Comparison of ENCODE assay signal across 1 cellular context in the genomic region with DNA sequence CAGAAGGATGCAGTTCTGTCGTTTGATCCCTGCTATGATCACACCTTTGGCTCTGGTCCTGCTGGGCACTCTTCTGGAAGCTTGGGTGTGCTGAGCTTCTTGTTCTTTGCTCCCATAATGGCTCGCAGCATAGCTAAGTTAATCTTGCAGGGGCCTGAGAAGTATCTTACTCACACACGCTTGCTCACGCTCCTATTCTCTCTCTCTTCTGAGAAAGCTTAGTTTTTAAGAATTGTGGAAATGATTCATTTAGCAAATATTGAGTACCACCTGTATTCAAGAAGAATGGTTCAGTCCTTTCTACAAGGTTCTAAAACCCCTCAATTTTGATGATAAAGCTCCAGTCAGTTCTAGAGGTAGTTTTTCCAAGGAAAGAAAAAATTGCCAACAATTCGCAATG.
TF ChIP-seq lines count a peak whose summit lies in the region.

No MANE protein-coding gene starts in this region.

TF ChIP-seq in GM23338, 12 proteins besides CTCF, POLR2A, EP300 and RAD21 (continued from another document):
- TF ChIP-seq, protein P1, sequence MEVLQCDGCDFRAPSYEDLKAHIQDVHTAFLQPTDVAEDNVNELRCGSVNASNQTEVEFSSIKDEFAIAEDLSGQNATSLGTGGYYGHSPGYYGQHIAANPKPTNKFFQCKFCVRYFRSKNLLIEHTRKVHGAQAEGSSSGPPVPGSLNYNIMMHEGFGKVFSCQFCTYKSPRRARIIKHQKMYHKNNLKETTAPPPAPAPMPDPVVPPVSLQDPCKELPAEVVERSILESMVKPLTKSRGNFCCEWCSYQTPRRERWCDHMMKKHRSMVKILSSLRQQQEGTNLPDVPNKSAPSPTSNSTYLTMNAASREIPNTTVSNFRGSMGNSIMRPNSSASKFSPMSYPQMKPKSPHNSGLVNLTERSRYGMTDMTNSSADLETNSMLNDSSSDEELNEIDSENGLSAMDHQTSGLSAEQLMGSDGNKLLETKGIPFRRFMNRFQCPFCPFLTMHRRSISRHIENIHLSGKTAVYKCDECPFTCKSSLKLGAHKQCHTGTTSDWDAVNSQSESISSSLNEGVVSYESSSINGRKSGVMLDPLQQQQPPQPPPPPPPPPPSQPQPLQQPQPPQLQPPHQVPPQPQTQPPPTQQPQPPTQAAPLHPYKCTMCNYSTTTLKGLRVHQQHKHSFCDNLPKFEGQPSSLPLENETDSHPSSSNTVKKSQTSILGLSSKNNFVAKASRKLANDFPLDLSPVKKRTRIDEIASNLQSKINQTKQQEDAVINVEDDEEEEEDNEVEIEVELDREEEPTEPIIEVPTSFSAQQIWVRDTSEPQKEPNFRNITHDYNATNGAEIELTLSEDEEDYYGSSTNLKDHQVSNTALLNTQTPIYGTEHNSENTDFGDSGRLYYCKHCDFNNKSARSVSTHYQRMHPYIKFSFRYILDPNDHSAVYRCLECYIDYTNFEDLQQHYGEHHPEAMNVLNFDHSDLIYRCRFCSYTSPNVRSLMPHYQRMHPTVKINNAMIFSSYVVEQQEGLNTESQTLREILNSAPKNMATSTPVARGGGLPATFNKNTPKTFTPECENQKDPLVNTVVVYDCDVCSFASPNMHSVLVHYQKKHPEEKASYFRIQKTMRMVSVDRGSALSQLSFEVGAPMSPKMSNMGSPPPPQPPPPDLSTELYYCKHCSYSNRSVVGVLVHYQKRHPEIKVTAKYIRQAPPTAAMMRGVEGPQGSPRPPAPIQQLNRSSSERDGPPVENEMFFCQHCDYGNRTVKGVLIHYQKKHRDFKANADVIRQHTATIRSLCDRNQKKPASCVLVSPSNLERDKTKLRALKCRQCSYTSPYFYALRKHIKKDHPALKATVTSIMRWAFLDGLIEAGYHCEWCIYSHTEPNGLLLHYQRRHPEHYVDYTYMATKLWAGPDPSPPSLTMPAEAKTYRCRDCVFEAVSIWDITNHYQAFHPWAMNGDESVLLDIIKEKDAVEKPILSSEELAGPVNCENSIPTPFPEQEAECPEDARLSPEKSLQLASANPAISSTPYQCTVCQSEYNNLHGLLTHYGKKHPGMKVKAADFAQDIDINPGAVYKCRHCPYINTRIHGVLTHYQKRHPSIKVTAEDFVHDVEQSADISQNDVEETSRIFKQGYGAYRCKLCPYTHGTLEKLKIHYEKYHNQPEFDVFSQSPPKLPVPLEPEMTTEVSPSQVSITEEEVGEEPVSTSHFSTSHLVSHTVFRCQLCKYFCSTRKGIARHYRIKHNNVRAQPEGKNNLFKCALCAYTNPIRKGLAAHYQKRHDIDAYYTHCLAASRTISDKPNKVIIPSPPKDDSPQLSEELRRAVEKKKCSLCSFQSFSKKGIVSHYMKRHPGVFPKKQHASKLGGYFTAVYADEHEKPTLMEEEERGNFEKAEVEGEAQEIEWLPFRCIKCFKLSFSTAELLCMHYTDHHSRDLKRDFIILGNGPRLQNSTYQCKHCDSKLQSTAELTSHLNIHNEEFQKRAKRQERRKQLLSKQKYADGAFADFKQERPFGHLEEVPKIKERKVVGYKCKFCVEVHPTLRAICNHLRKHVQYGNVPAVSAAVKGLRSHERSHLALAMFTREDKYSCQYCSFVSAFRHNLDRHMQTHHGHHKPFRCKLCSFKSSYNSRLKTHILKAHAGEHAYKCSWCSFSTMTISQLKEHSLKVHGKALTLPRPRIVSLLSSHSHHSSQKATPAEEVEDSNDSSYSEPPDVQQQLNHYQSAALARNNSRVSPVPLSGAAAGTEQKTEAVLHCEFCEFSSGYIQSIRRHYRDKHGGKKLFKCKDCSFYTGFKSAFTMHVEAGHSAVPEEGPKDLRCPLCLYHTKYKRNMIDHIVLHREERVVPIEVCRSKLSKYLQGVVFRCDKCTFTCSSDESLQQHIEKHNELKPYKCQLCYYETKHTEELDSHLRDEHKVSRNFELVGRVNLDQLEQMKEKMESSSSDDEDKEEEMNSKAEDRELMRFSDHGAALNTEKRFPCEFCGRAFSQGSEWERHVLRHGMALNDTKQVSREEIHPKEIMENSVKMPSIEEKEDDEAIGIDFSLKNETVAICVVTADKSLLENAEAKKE (CRISPR knock-in tag; IDR thresholded peaks at IDR 0.05), result no peak
- TF ChIP-seq CREB1 (CRISPR knock-in tag; IDR thresholded peaks at IDR 0.05; ENCODE audit: low read depth) (no peak), EZH2phosphoT487 (IDR thresholded peaks at IDR 0.05; ENCODE audit: unreplicated experiment) (no peak), ZNF331 (CRISPR knock-in tag; IDR thresholded peaks at IDR 0.05; ENCODE audit: low read depth) (no peak), POLR2AphosphoS5 (IDR thresholded peaks at IDR 0.05; ENCODE audit: low read depth) (no peak), ZNF114 (CRISPR knock-in tag; IDR thresholded peaks at IDR 0.05) (no peak), EZH2 (IDR thresholded peaks at IDR 0.05; ENCODE audit: low read depth, unreplicated experiment) (no peak), NANOG (IDR thresholded peaks at IDR 0.05; ENCODE audit: borderline replicate concordance) (no peak), JUNB (IDR thresholded peaks at IDR 0.05; ENCODE audit: unreplicated experiment) (no peak)
- TF ChIP-seq, protein P2, sequence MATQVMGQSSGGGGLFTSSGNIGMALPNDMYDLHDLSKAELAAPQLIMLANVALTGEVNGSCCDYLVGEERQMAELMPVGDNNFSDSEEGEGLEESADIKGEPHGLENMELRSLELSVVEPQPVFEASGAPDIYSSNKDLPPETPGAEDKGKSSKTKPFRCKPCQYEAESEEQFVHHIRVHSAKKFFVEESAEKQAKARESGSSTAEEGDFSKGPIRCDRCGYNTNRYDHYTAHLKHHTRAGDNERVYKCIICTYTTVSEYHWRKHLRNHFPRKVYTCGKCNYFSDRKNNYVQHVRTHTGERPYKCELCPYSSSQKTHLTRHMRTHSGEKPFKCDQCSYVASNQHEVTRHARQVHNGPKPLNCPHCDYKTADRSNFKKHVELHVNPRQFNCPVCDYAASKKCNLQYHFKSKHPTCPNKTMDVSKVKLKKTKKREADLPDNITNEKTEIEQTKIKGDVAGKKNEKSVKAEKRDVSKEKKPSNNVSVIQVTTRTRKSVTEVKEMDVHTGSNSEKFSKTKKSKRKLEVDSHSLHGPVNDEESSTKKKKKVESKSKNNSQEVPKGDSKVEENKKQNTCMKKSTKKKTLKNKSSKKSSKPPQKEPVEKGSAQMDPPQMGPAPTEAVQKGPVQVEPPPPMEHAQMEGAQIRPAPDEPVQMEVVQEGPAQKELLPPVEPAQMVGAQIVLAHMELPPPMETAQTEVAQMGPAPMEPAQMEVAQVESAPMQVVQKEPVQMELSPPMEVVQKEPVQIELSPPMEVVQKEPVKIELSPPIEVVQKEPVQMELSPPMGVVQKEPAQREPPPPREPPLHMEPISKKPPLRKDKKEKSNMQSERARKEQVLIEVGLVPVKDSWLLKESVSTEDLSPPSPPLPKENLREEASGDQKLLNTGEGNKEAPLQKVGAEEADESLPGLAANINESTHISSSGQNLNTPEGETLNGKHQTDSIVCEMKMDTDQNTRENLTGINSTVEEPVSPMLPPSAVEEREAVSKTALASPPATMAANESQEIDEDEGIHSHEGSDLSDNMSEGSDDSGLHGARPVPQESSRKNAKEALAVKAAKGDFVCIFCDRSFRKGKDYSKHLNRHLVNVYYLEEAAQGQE (IDR thresholded peaks at IDR 0.05; ENCODE audit: unreplicated experiment), result no peak
- TF ChIP-seq, protein P3, sequence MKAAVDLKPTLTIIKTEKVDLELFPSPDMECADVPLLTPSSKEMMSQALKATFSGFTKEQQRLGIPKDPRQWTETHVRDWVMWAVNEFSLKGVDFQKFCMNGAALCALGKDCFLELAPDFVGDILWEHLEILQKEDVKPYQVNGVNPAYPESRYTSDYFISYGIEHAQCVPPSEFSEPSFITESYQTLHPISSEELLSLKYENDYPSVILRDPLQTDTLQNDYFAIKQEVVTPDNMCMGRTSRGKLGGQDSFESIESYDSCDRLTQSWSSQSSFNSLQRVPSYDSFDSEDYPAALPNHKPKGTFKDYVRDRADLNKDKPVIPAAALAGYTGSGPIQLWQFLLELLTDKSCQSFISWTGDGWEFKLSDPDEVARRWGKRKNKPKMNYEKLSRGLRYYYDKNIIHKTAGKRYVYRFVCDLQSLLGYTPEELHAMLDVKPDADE (IDR thresholded peaks at IDR 0.05), result no peak
